22 cellular contexts compared by ENCODE assay signal in genomic region chr11:117772360-117772759, GRCh38. TPM values are rescaled to one million over a fixed set of nuclear protein-coding genes. Genes with fewer than 3 reads are reported as not detected.
DNase-seq lines count a peak whose midpoint lies in the region; ATAC-seq and TF ChIP-seq lines count a peak whose summit lies in the region.
"Had no signal": no experiment of that assay in that cellular context is flagged by ENCODE, and none has a peak within 500 bp of the region (broad histone marks: within the 10 kb centered on the region; RNA-seq: fewer than 3 reads in every experiment).

No MANE protein-coding gene starts in this region.

- intact Hi-C loops in dorsolateral prefrontal cortex (cut with DNase I): loop anchor here (2.0 to 5.0 kb wide), 4 partner anchors 20 to 90 kb away; no protein-coding TSS in a partner anchor
- intact Hi-C loops in psoas muscle (cut with DNase I): no loop called here

- H3K14ac ChIP-seq in neuronal stem cell (ENCODE audit: low read length): no peak overlapping the region

- DNase-seq in BE2C: peak; percentile 72
- no peak for DNase-seq in dorsolateral prefrontal cortex
- DNase-seq in neuronal stem cell (ENCODE audit: low spot score): no peak
- no peak for DNase-seq in psoas muscle
- DNase-seq in activated CD8-positive, alpha-beta memory T cell treated with anti-CD3 and anti-CD28 coated beads, Interleukin-2, amount 50 U/mL, for 4 hours: no peak
- no peak for DNase-seq in right atrium auricular region (ENCODE audit: low spot score)
- DNase-seq: AML-193; CD4-positive, alpha-beta memory T cell; DMS153; GDM1; GM23248 had no signal

- no CpG with 5 or more reads among the region's 6 CpGs for whole genome bisulfite sequencing in neuronal stem cell (ENCODE audit: extremely low coverage in 2 of 2, insufficient read length in 2 of 2, insufficient replicate concordance in 1 of 2), 2 donors
- WGBS in psoas muscle, 3 donors: 88 to 94% (median 92%) methylated on average over 6 of the region's 6 CpGs

- H2BK5ac ChIP-seq in neuronal stem cell (ENCODE audit: low read length): no peak overlapping the region

- ATAC-seq in psoas muscle: no peak
- ATAC-seq in HG02840 (IDR thresholded peaks at IDR 0.05; ENCODE audit: low FRiP score, unreplicated experiment): no peak
- ATAC-seq: A549 had no signal

- no peak overlapping the region for H3K4me3 ChIP-seq in BE2C (ENCODE audit: low read depth, low read length)
- H3K4me3 ChIP-seq in dorsolateral prefrontal cortex: no peak overlapping the region
- H3K4me3 ChIP-seq in neuronal stem cell (ENCODE audit: low read length in 2 of 2): no peak overlapping the region
- H3K4me3 ChIP-seq in psoas muscle: no peak overlapping the region
- no peak overlapping the region for H3K4me3 ChIP-seq in right atrium auricular region
- H3K4me3 ChIP-seq: A549, BLaER1, GM23248, HAP-1 had no signal

- no peak overlapping the region for H2BK12ac ChIP-seq in neuronal stem cell (ENCODE audit: low read length)

- H2BK15ac ChIP-seq in neuronal stem cell (ENCODE audit: low read length): no peak overlapping the region

- H3K9me3 ChIP-seq in BE2C: no peaks in the 10 kb centered on the region
- no peaks in the 10 kb centered on the region for H3K9me3 ChIP-seq in neuronal stem cell (replicated peaks in 1 of 2; ENCODE audit: control insufficient read depth in 2 of 2, insufficient read depth in 1 of 2, low read depth in 1 of 2, low read length in 2 of 2)
- H3K9me3 ChIP-seq in psoas muscle: no peaks in the 10 kb centered on the region
- H3K9me3 ChIP-seq in right atrium auricular region: no peaks in the 10 kb centered on the region
- H3K9me3 ChIP-seq: A549, BLaER1, HAP-1 had no signal

- H2AK5ac ChIP-seq in neuronal stem cell (ENCODE audit: low read depth, low read length): no peak overlapping the region

- H3K23ac ChIP-seq in neuronal stem cell (ENCODE audit: low read depth, low read length, poor library complexity): no peak overlapping the region

- peak overlapping the region; percentile 36 for H3K18ac ChIP-seq in neuronal stem cell (ENCODE audit: low read length)

- no peak overlapping the region for H4K8ac ChIP-seq in neuronal stem cell (ENCODE audit: low read depth, low read length)

- H3K4ac ChIP-seq in neuronal stem cell (ENCODE audit: low read length): no peak overlapping the region

- TF ChIP-seq CTCF in BE2C (IDR thresholded peaks at IDR 0.05; ENCODE audit: low read depth, low read length): 0 out of 2 replicates have a peak, but pooled peaks have one; percentile 9
- TF ChIP-seq CTCF in dorsolateral prefrontal cortex (IDR thresholded peaks at IDR 0.05 in 54 of 56, conservative IDR thresholded peaks at IDR 0.05 in 2 of 56; ENCODE audit: low read depth in 1 of 56, partially characterized antibody in 56 of 56): no peak
- TF ChIP-seq CTCF in psoas muscle (IDR thresholded peaks at IDR 0.05): no peak
- no peak for TF ChIP-seq CTCF in right atrium auricular region (IDR thresholded peaks at IDR 0.05)

- no peak overlapping the region for H3K9ac ChIP-seq in neuronal stem cell (ENCODE audit: low read depth, low read length, poor library complexity)
- H3K9ac ChIP-seq: BLaER1, GM23248 had no signal

- H3K4me1 ChIP-seq in BE2C: peaks cover 22% of the 10 kb centered on the region
- peaks cover 0 to 2% of the 10 kb centered on the region in 2 donors for H3K4me1 ChIP-seq in neuronal stem cell (ENCODE audit: control insufficient read depth in 2 of 2, insufficient read depth in 1 of 2, low read depth in 1 of 2, low read length in 2 of 2)
- H3K4me1 ChIP-seq in psoas muscle: no peaks in the 10 kb centered on the region
- H3K4me1 ChIP-seq in right atrium auricular region: no peaks in the 10 kb centered on the region
- H3K4me1 ChIP-seq: A549, BLaER1, HAP-1 had no signal

- H3K36me3 ChIP-seq in BE2C (no peaks in the 10 kb centered on the region), neuronal stem cell (replicated peaks in 1 of 2; ENCODE audit: control insufficient read depth in 2 of 2, insufficient read depth in 2 of 2, low read length in 2 of 2) (no peaks in the 10 kb centered on the region), psoas muscle (ENCODE audit: insufficient read depth in 1 of 2, low read depth in 1 of 2) (no peaks in the 10 kb centered on the region), right atrium auricular region (no peaks in the 10 kb centered on the region)
- H3K36me3 ChIP-seq: BLaER1, HAP-1 had no signal

- H2BK120ac ChIP-seq in neuronal stem cell (ENCODE audit: low read depth, low read length): no peak overlapping the region

- no peak overlapping the region for H4K91ac ChIP-seq in neuronal stem cell (ENCODE audit: low read depth, low read length, poor library complexity)

- no peaks in the 10 kb centered on the region for H3K79me1 ChIP-seq in neuronal stem cell (ENCODE audit: low read depth, low read length)

- no peak overlapping the region for H2AFZ ChIP-seq in neuronal stem cell (ENCODE audit: low read length)
- H2AFZ ChIP-seq: GM23248 had no signal

- H3K27me3 ChIP-seq in BE2C (peaks cover 11% of the 10 kb centered on the region), dorsolateral prefrontal cortex (no peaks in the 10 kb centered on the region), neuronal stem cell (ENCODE audit: control insufficient read depth in 3 of 3, insufficient read depth in 3 of 3, low read depth in 1 of 3, low read length in 3 of 3) (peaks cover 0 to 40% (median 2%) of the 10 kb centered on the region in 3 experiments), psoas muscle (ENCODE audit: insufficient read depth in 3 of 3, low read length in 2 of 3) (peaks cover 0 to 12% (median 0%) of the 10 kb centered on the region in 3 donors), right atrium auricular region (no peaks in the 10 kb centered on the region)
- H3K27me3 ChIP-seq: BLaER1 had no signal

- H3K4me2 ChIP-seq in neuronal stem cell (ENCODE audit: insufficient read depth, low read length, poor library complexity, severe bottlenecking): no peak overlapping the region
- H3K4me2 ChIP-seq: A549, BLaER1 had no signal

- peak overlapping the region; percentile 78 for H3K27ac ChIP-seq in angular gyrus (ENCODE audit: low read depth, low read length)
- peak overlapping the region; percentile 33 to 97 (median 87) for H3K27ac ChIP-seq in dorsolateral prefrontal cortex
- H3K27ac ChIP-seq in neuronal stem cell (replicated peaks; ENCODE audit: low read length): no peak overlapping the region
- no peak overlapping the region for H3K27ac ChIP-seq in psoas muscle
- no peak overlapping the region for H3K27ac ChIP-seq in right atrium auricular region
- H3K27ac ChIP-seq: 22Rv1, A549, BLaER1, GM23248, HL-60 had no signal

RNA-seq across cellular contexts. Expression of gene DSCAML1, which starts 24.7 kb away (rescaled TPM):
- 11.8 TPM for polyA plus RNA-seq in BE2C (2012; ENCODE audit: insufficient read depth, insufficient read length, low read depth)
- total RNA-seq in dorsolateral prefrontal cortex (10 to 100 TPM; 16.1 to 61.7 (median 35.6) TPM), psoas muscle (under 1 TPM; 0.06 to 0.52 (median 0.10) TPM), right atrium auricular region (1 to 10 TPM in 1 of 2 donors, under 1 TPM in 1; 0.67 to 1.3 TPM)
- 0.47 TPM for polyA plus RNA-seq in neuronal stem cell (2013, experiment 1 of 2)
- 0.50 TPM for polyA plus RNA-seq in neuronal stem cell (2013, experiment 2 of 2)
- polyA plus RNA-seq in psoas muscle: under 1 TPM; 0.04 to 0.06 (median 0.04) TPM
- total RNA-seq: Daoy, GM23248, H4, HT1080 had no signal
- polyA plus RNA-seq: CD14-positive monocyte; CD4-positive, alpha-beta memory T cell; GM23248 had no signal

RNA-seq across cellular contexts. Expression of gene FXYD2, which starts 52.2 kb away (rescaled TPM):
- 0.77 TPM for polyA plus RNA-seq in BE2C (2012; ENCODE audit: insufficient read depth, insufficient read length, low read depth)
- total RNA-seq in dorsolateral prefrontal cortex: 10 to 100 TPM in 5 of 120 experiments, 1 to 10 TPM in 115; 1.5 to 14.9 (median 4.6) TPM
- 4.1 TPM for polyA plus RNA-seq in neuronal stem cell (2013, experiment 1 of 2)
- polyA plus RNA-seq in neuronal stem cell (2013, experiment 2 of 2): 3.3 TPM
- under 1 TPM in 2 of 4 donors, not detected in 2; 0.42 to 0.69 TPM for total RNA-seq in psoas muscle
- polyA plus RNA-seq in psoas muscle: under 1 TPM; 0.17 to 0.49 (median 0.24) TPM
- total RNA-seq in right atrium auricular region: under 1 TPM; 0.59 to 0.78 TPM
- total RNA-seq: Daoy, GM23248, H4, HT1080 had no signal
- polyA plus RNA-seq: GM23248 had no signal

Comparison
In these comparisons a context has a peak if more than half of its experiments do, and no peak if none do; other contexts are left out.
1. H3K27ac ChIP-seq: peak in angular gyrus (single experiment) and dorsolateral prefrontal cortex (59 of 59); none in neuronal stem cell (single experiment), psoas muscle (single experiment) and right atrium auricular region (0 of 2).
2. RNA of gene DSCAML1, which starts 24.7 kb away (total RNA-seq): 16.1 to 61.7 TPM in dorsolateral prefrontal cortex; 0.67 to 1.3 TPM in right atrium auricular region and 0.06 to 0.52 TPM in psoas muscle; every median in the first group is over 4 times any median in the second.
3. intact Hi-C loops: an anchor here in dorsolateral prefrontal cortex (2.0 to 5.0 kb wide); none called in psoas muscle.